Comparison of ENCODE assay signal across 16 cellular contexts in the genomic region with DNA sequence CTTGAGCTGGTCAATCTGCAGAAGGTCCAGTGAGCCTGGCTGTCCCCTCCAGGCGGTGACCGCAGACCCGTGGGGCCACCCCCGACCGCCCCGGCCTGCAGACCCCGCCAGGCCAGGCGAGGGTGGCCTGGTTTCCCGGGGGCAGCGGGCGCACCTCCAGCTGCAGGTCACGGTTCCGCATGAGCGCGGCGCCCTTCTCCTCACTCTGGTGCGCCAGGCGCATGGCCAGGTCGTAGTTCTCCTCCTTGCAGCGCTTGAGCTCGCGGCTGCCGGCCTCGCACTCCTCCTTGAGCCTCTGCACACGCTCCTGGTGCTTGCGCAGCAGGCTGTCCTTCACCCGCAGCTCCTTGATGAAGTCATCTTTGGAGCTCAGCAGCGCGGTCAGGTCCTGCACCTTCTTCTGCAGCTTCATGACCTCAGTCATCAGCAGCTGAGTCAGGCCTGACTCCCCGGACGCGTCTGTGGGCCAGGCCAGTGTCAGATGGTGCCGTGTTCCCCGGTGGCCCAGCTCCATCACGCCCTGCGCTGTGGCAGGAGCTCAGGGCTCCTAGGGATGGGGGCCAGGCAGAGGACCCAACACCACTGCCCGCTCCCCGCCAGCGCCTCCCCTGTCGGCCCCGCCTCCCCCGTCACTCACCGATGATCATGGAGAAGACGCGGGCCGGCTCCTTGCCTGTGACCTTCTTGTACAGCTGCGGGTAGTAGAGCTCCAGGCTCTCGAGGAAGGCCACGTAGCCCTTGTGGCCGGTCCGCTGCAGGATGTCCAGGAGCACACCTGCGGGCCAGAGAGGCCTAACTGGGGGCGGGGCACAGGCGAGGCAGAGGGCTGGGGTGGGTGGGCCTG.
"Had no signal": no experiment of that assay in that cellular context is flagged by ENCODE, and none has a peak within 500 bp of the region (broad histone marks: within the 10 kb centered on the region; RNA-seq: fewer than 3 reads in every experiment).

No MANE protein-coding gene starts in this region.

- H3K4me1 Mint-ChIP-seq: central memory CD8-positive, alpha-beta T cell; nephron had no signal

- H3K9me3 Mint-ChIP-seq: activated B cell treated with CpG ODN at 0.5 μM for 24 hours; activated naive CD8-positive, alpha-beta T cell treated with anti-CD3 and anti-CD28 coated beads for 36 hours; central memory CD8-positive, alpha-beta T cell; effector memory CD8-positive, alpha-beta T cell; nephron; stimulated activated naive CD8-positive, alpha-beta T cell treated with anti-CD3 and anti-CD28 coated beads, Interleukin-15, Interleukin-2, amounts not matched to agents 100 ng/mL and 50 ng/mL, for 24 hours; T-helper 1 cell treated with Interleukin-12 subunit alpha and Interleukin-12 subunit beta and Interleukin-4 antibody, amounts not matched to agents 30 μg/mL and 1 μg/mL, for 36 hours had no signal

- H3K27ac ChIP-seq: brain microvascular endothelial cell, epithelial cell of prostate, upper lobe of left lung had no signal

- H3K27ac Mint-ChIP-seq: activated B cell treated with CpG ODN at 0.5 μM for 24 hours; activated CD8-positive, alpha-beta T cell treated with anti-CD3 and anti-CD28 coated beads, Interleukin-2, amount 10 ng/mL, durations not matched to agents 7 days and 5 days; activated naive CD8-positive, alpha-beta T cell treated with anti-CD3 and anti-CD28 coated beads for 36 hours; effector memory CD8-positive, alpha-beta T cell; nephron; stimulated activated naive CD8-positive, alpha-beta T cell treated with anti-CD3 and anti-CD28 coated beads, Interleukin-15, Interleukin-2, amounts not matched to agents 100 ng/mL and 50 ng/mL, for 24 hours; T-helper 1 cell treated with Interleukin-12 subunit alpha and Interleukin-12 subunit beta and Interleukin-4 antibody, amounts not matched to agents 30 μg/mL and 1 μg/mL, for 36 hours had no signal

- ATAC-seq: activated CD8-positive, alpha-beta T cell treated with anti-CD3 and anti-CD28 coated beads, Interleukin-2, amount 10 ng/mL, durations not matched to agents 7 days and 5 days; effector memory CD8-positive, alpha-beta T cell; sciatic nerve had no signal

- H3K4me3 ChIP-seq: upper lobe of left lung had no signal

- H3K4me3 Mint-ChIP-seq: activated B cell treated with CpG ODN at 0.5 μM for 24 hours; activated CD8-positive, alpha-beta T cell treated with anti-CD3 and anti-CD28 coated beads, Interleukin-2, amount 10 ng/mL, durations not matched to agents 7 days and 5 days; activated naive CD8-positive, alpha-beta T cell treated with anti-CD3 and anti-CD28 coated beads for 36 hours; central memory CD8-positive, alpha-beta T cell; effector memory CD8-positive, alpha-beta T cell; nephron; stimulated activated naive CD8-positive, alpha-beta T cell treated with anti-CD3 and anti-CD28 coated beads, Interleukin-15, Interleukin-2, amounts not matched to agents 100 ng/mL and 50 ng/mL, for 24 hours; T-helper 1 cell treated with Interleukin-12 subunit alpha and Interleukin-12 subunit beta and Interleukin-4 antibody, amounts not matched to agents 30 μg/mL and 1 μg/mL, for 36 hours had no signal

- DNase-seq: activated B cell treated with CpG ODN at 0.5 μM for 24 hours; activated CD4-positive, alpha-beta T cell treated with anti-CD3 and anti-CD28 coated beads for 48 hours; activated CD8-positive, alpha-beta T cell treated with anti-CD3 and anti-CD28 coated beads, Interleukin-2, amount 10 ng/mL, durations not matched to agents 7 days and 5 days; activated gamma-delta T cell treated with Interleukin-2 at 50 U/mL for 16 hours; activated naive CD8-positive, alpha-beta T cell treated with anti-CD3 and anti-CD28 coated beads for 36 hours; brain microvascular endothelial cell; cortex of kidney; effector memory CD8-positive, alpha-beta T cell; hypothalamus had no signal

- H3K27me3 Mint-ChIP-seq: activated B cell treated with CpG ODN at 0.5 μM for 24 hours; activated naive CD8-positive, alpha-beta T cell treated with anti-CD3 and anti-CD28 coated beads for 36 hours; central memory CD8-positive, alpha-beta T cell; effector memory CD8-positive, alpha-beta T cell; stimulated activated naive CD8-positive, alpha-beta T cell treated with anti-CD3 and anti-CD28 coated beads, Interleukin-15, Interleukin-2, amounts not matched to agents 100 ng/mL and 50 ng/mL, for 24 hours had no signal

- H3K27me3 ChIP-seq: brain microvascular endothelial cell, upper lobe of left lung had no signal

- H3K9me3 ChIP-seq: upper lobe of left lung had no signal
